In the genomic region with DNA sequence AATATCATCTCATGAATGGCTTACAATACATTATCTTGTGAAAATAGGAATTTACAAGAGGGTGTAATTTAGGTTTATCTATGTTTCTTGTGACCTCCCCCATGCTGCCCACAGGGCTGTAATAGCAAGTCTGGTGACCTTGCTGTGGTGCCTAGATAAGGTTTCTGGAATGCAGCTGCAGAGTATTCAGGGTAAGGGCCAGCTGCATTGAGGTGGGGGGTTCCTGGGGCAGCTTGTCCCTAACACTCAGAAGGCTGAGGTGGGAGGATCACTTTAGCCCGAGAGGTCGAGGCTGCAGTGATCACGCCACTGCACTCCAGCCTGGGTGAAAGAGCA, we compare ENCODE assay signal across 18 cellular contexts. TPM values are rescaled to one million over a fixed set of nuclear protein-coding genes. Genes with fewer than 3 reads are reported as not detected.
DNase-seq lines count a peak whose midpoint lies in the region; ATAC-seq and TF ChIP-seq lines count a peak whose summit lies in the region.
"Had no signal": no experiment of that assay in that cellular context is flagged by ENCODE, and none has a peak within 500 bp of the region (broad histone marks: within the 10 kb centered on the region; RNA-seq: fewer than 3 reads in every experiment).

No MANE protein-coding gene starts in this region.

- POLR2A ChIA-PET in HEK293 (lab: Yijun Ruan, JAX) (interaction anchor here (1.0 kb wide), 1 partner anchor 20 kb away, joined by 3 read pairs; a partner anchor contains a TSS), OCI-LY7 (lab: Charles Lee) (interaction anchor here (0.6 to 1.9 kb wide), 10 partner anchors 10 to 1676 kb away, joined by 3 to 12 read pairs (median 3); a partner anchor contains a TSS), activated B cell treated with CpG ODN at 0.5 μM for 24 hours (lab: Charles Lee) (interaction anchor here (0.6 to 2.1 kb wide), 7 partner anchors 10 to 33 kb away, joined by 3 to 25 read pairs (median 4); a partner anchor contains a TSS)

- H3K27ac ChIP-seq in HEK293 (ENCODE audit: extremely low read depth, low read depth, low read length) = no peak overlapping the region
- peak overlapping the region; percentile 42 for H3K27ac ChIP-seq in OCI-LY7 (ENCODE audit: low read depth, low read length, poor library complexity, severe bottlenecking)
- H3K27ac ChIP-seq: GM23248 had no signal

- no peaks in the 10 kb centered on the region for H3K36me3 ChIP-seq in HEK293 (ENCODE audit: control insufficient read depth in 2 of 2, insufficient read depth in 1 of 2, low read length in 2 of 2)
- no peaks in the 10 kb centered on the region for H3K36me3 ChIP-seq in OCI-LY7 (ENCODE audit: insufficient read depth, low read length)

- no TSS peak for BruUV-seq in OCI-LY7 (replicated peaks; lab: Mats Ljungman, UMichigan)

- H3K79me2 ChIP-seq in OCI-LY7 (ENCODE audit: insufficient read depth, low read depth, low read length) = no peaks in the 10 kb centered on the region

- H3K9me3 ChIP-seq in HEK293 (ENCODE audit: control insufficient read depth, insufficient read depth, low read depth, low read length) = no peaks in the 10 kb centered on the region
- no peaks in the 10 kb centered on the region for H3K9me3 ChIP-seq in OCI-LY7 (ENCODE audit: low read length)

- no peaks in the 10 kb centered on the region for H3K9me2 ChIP-seq in OCI-LY7 (ENCODE audit: insufficient read depth, low read length)

- no peak for DNase-seq in OCI-LY7 (ENCODE audit: low spot score)
- DNase-seq in activated B cell treated with CpG ODN at 0.5 μM for 24 hours = no peak
- DNase-seq in mesenteric fat pad (ENCODE audit: low spot score) = peak; percentile 45
- no peak for DNase-seq in NCI-H510A (lab: John Stamatoyannopoulos, UW)
- no peak for DNase-seq in NCI-H1048 (lab: John Stamatoyannopoulos, UW)
- DNase-seq in mucosa of gallbladder (ENCODE audit: low spot score) = no peak
- DNase-seq in NK-92 treated with Interleukin-12 subunit alpha and Interleukin-12 subunit beta, amount 100 ng/mL, for 24 hours (lab: John Stamatoyannopoulos, UW) = no peak
- DNase-seq: ACHN; CD4-positive, alpha-beta T cell; DMS79; GDM1; GM23248; HFFc6; NCI-H146; NCI-H2227 treated with DMSO at 0.1 percent for 48 hours; NCI-H526 treated with DMSO at 0.1 percent for 48 hours; SHP77 treated with DMSO at 0.1 percent for 48 hours had no signal

- ATAC-seq in activated B cell treated with CpG ODN at 0.5 μM for 24 hours (ENCODE audit: low read depth) = no peak

- no peaks in the 10 kb centered on the region for H3K36me3 Mint-ChIP-seq in activated B cell treated with CpG ODN at 0.5 μM for 24 hours (ENCODE audit: low read depth)

- peak overlapping the region; percentile 80 for H2AFZ ChIP-seq in OCI-LY7 (ENCODE audit: low read length)
- H2AFZ ChIP-seq: GM23248 had no signal

- intact Hi-C loops in OCI-LY7 (cut with micrococcal nuclease; ENCODE audit: unreplicated experiment) = loop anchor here (10.0 kb wide), 1 partner anchor 281 kb away; a partner anchor contains a TSS
- intact Hi-C loops in activated B cell treated with CpG ODN at 0.5 μM for 24 hours (cut with micrococcal nuclease) = no loop called here

- no peak overlapping the region for H3K4me3 Mint-ChIP-seq in activated B cell treated with CpG ODN at 0.5 μM for 24 hours
- H3K4me3 Mint-ChIP-seq: CD4-positive, alpha-beta T cell; HFFc6 had no signal

- peak overlapping the region; percentile 60 for H3K4me2 ChIP-seq in OCI-LY7 (ENCODE audit: low read length)

- H3K27ac Mint-ChIP-seq in activated B cell treated with CpG ODN at 0.5 μM for 24 hours = peak overlapping the region; percentile 51
- H3K27ac Mint-ChIP-seq: CD4-positive, alpha-beta T cell; HFFc6 had no signal

- no peak for TF ChIP-seq CTCF in HEK293 (tag by site-specific recombination; IDR thresholded peaks at IDR 0.05)
- TF ChIP-seq CTCF in OCI-LY7 (conservative IDR thresholded peaks at IDR 0.05; ENCODE audit: low read length) = no peak
- TF ChIP-seq CTCF in activated B cell treated with CpG ODN at 0.5 μM for 24 hours (IDR thresholded peaks at IDR 0.05) = no peak

- CTCF ChIA-PET in HEK293 (lab: Yijun Ruan, JAX) = no interaction called here
- CTCF ChIA-PET in OCI-LY7 (lab: Charles Lee; ENCODE audit: unreplicated experiment) = interaction anchor here (1.4 kb wide), 1 partner anchor 13 kb away, joined by 6 read pairs; no protein-coding TSS in a partner anchor
- CTCF ChIA-PET in activated B cell treated with CpG ODN at 0.5 μM for 24 hours (lab: Charles Lee) = no interaction called here

- no peaks in the 10 kb centered on the region for H3K27me3 Mint-ChIP-seq in activated B cell treated with CpG ODN at 0.5 μM for 24 hours
- H3K27me3 Mint-ChIP-seq: CD4-positive, alpha-beta T cell had no signal

- H4K20me1 ChIP-seq in OCI-LY7 (ENCODE audit: insufficient read depth, low read length) = no peaks in the 10 kb centered on the region

- H3K4me3 ChIP-seq in HEK293 (ENCODE audit: low read depth, low read length) (no peak overlapping the region), OCI-LY7 (ENCODE audit: low read depth, low read length, poor library complexity, severe bottlenecking) (peak overlapping the region; percentile 44)
- H3K4me3 ChIP-seq: GM23248 had no signal

- no peaks in the 10 kb centered on the region for H3K9me3 Mint-ChIP-seq in activated B cell treated with CpG ODN at 0.5 μM for 24 hours
- H3K9me3 Mint-ChIP-seq: CD4-positive, alpha-beta T cell; HFFc6 had no signal

- H3K4me1 Mint-ChIP-seq in activated B cell treated with CpG ODN at 0.5 μM for 24 hours = peaks cover 20% of the 10 kb centered on the region

- H3K4me1 ChIP-seq in HEK293 (ENCODE audit: control insufficient read depth, insufficient read depth, low read length) = no peaks in the 10 kb centered on the region
- H3K4me1 ChIP-seq in OCI-LY7 (ENCODE audit: insufficient read depth, low read length, poor library complexity, severe bottlenecking) = peaks cover 26% of the 10 kb centered on the region

TF ChIP-seq in HEK293, 187 proteins besides CTCF, POLR2A, EP300 and RAD21:
- TF ChIP-seq, protein P1, sequence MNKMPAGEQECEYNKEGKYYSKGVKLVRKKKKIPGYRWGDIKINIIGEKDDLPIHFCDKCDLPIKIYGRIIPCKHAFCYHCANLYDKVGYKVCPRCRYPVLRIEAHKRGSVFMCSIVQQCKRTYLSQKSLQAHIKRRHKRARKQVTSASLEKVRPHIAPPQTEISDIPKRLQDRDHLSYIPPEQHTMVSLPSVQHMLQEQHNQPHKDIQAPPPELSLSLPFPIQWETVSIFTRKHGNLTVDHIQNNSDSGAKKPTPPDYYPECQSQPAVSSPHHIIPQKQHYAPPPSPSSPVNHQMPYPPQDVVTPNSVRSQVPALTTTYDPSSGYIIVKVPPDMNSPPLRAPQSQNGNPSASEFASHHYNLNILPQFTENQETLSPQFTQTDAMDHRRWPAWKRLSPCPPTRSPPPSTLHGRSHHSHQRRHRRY (tag by site-specific recombination; IDR thresholded peaks at IDR 0.05) = no peak
- 0 out of 2 replicates have a peak, but pooled peaks have one; percentile 25 for TF ChIP-seq EGR2 (tag by site-specific recombination; IDR thresholded peaks at IDR 0.05; ENCODE audit: low read depth)
TF ChIP-seq in HEK293: peak in this region for 1.

RNA-seq across cellular contexts. Expression of a gene that starts 5.3 kb away (rescaled TPM):
- 46.5 and 53.1 TPM in 2 replicates for total RNA-seq in OCI-LY7 (2014; rRNA removed; shearing (Covaris generic))
- 71.4 and 81.9 TPM in 2 replicates for total RNA-seq in OCI-LY7 (2022)
- total RNA-seq in activated B cell treated with CpG ODN at 0.5 μM for 24 hours = 58.2 and 60.7 TPM in 2 replicates
- 21.5 TPM for total RNA-seq in mesenteric fat pad
- total RNA-seq in mucosa of gallbladder = 22.3 TPM

RNA-seq across cellular contexts. Expression of a gene that starts 20.8 kb away (rescaled TPM):
- total RNA-seq in OCI-LY7 (2014; rRNA removed; shearing (Covaris generic)) = 24.8 and 28.0 TPM in 2 replicates
- total RNA-seq in OCI-LY7 (2022) (44.6 and 46.8 TPM in 2 replicates), activated B cell treated with CpG ODN at 0.5 μM for 24 hours (57.9 and 58.0 TPM in 2 replicates), mesenteric fat pad (16.4 TPM), mucosa of gallbladder (15.8 TPM)
